In the genomic region with DNA sequence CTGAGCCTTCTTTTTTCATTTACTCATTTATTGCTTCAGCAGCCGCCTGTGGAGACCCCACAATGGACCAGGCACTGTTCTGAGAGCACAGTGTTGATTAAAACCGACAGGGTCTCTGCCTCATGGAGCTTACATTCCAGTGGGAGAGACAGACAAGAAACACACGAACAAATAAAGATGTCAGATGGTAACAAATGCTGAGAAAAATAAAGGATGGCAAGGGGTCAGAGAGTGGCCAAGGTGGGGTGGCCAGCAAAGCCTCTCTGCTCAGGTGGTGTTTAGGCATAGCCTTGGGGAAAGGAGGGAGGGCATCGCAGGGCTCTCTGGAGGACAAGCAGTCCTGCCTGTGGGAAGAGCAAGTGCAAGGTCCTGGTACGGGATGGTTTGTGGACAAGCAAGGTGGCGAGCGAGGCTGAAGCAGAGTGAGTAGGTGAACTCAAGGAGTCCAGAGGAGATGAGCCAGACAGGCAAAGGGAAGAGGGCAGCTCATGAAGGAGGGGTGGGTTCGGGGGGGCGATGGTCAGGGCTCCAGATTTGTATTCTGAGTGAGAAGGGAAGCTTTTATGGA, we compare ENCODE assay signal across 1 cellular context.
TF ChIP-seq lines count a peak whose summit lies in the region.

No MANE protein-coding gene starts in this region.

TF ChIP-seq in endothelial cell of umbilical vein, 7 proteins besides CTCF, POLR2A, EP300 and RAD21 (continued from another document):
- TF ChIP-seq GATA2 (IDR thresholded peaks at IDR 0.05; ENCODE audit: insufficient read depth, insufficient read length, low read depth, low read length) (no peak), MYC (IDR thresholded peaks at IDR 0.05; ENCODE audit: low read depth, low read length) (no peak), POLR2AphosphoS5 (IDR thresholded peaks at IDR 0.05; ENCODE audit: insufficient read depth, low read depth, low read length) (no peak), JUN (IDR thresholded peaks at IDR 0.05; ENCODE audit: borderline replicate concordance, insufficient read depth, insufficient read length, low read depth) (no peak), FOS (IDR thresholded peaks at IDR 0.05; ENCODE audit: borderline replicate concordance, insufficient read depth, low read length) (no peak)
